ENCODE assay signal across 10 cellular contexts in the genomic region with DNA sequence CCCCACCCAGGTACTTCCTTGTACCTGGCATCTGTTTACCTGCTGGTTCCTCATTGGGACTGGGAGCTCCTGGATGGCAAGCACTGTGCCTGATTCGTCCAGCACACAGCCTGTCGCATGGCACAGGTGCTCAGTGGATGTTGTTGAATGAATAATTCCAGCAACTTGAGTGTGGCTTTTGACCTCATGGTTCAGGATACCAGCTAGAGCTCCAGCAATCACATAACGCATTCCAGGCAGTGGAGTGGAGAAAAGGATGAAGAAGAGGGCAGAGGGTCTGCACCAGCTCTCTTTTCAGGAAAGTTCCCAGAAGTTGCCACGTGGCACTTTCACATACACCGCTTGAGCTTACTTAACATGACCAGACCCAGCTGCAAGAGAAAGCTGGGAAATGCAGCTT. TPM values are rescaled to one million over a fixed set of nuclear protein-coding genes. Genes with fewer than 3 reads are reported as not detected.
A peak's percentile ranks its signal among the peaks of the same experiment; 100 is the strongest.
DNase-seq lines count a peak whose midpoint lies in the region; ATAC-seq and TF ChIP-seq lines count a peak whose summit lies in the region.
"Had no signal": no experiment of that assay in that cellular context is flagged by ENCODE, and none has a peak within 500 bp of the region (broad histone marks: within the 10 kb centered on the region; RNA-seq: fewer than 3 reads in every experiment).

No MANE protein-coding gene starts in this region.

- H3K27ac Mint-ChIP-seq in Caco-2 (ENCODE audit: unreplicated experiment) = peak overlapping the region; percentile 91

- peaks cover 8% of the 10 kb centered on the region for H3K36me3 Mint-ChIP-seq in Caco-2 (ENCODE audit: insufficient read depth, unreplicated experiment)

- H3K9me3 ChIP-seq in Caco-2 (no peaks in the 10 kb centered on the region), esophagus squamous epithelium (no peaks in the 10 kb centered on the region), prostate gland (no peaks in the 10 kb centered on the region)

- no peak for DNase-seq in Caco-2
- no peak for DNase-seq in esophagus squamous epithelium (lab: John Stamatoyannopoulos, UW)
- DNase-seq in prostate gland (ENCODE audit: low spot score) = no peak
- DNase-seq in cerebellar cortex (ENCODE audit: low spot score) = no peak
- no peak for DNase-seq in GDM1 (lab: John Stamatoyannopoulos, UW)
- DNase-seq in SHP77 treated with DMSO at 0.1 percent for 48 hours (lab: John Stamatoyannopoulos, UW) = no peak
- DNase-seq: NCI-H2029 treated with DMSO at 0.1 percent for 48 hours had no signal

- peaks cover 9% of the 10 kb centered on the region for H3K4me1 Mint-ChIP-seq in Caco-2 (ENCODE audit: low read depth, unreplicated experiment)

- POLR2A ChIA-PET in Caco-2 (lab: Charles Lee) = no interaction called here

- no peak for ATAC-seq in GM18867 (IDR thresholded peaks at IDR 0.05; ENCODE audit: unreplicated experiment)

- TF ChIP-seq POLR2A in esophagus squamous epithelium (IDR thresholded peaks at IDR 0.05) (no peak), prostate gland (IDR thresholded peaks at IDR 0.05) (no peak)

- no TSS peak for BruUV-seq in Caco-2 (replicated peaks; lab: Mats Ljungman, UMichigan)

- WGBS in esophagus squamous epithelium, 2 donors = 78 to 100% methylated on average over 2 to 5 of the region's 5 CpGs
- WGBS in prostate gland = 96% methylated on average over 5 of the region's 5 CpGs

- H3K27me3 ChIP-seq in Caco-2 (replicated peaks; ENCODE audit: control insufficient read depth, insufficient read depth, low read length) (no peaks in the 10 kb centered on the region), esophagus squamous epithelium (no peaks in the 10 kb centered on the region), prostate gland (replicated peaks; ENCODE audit: insufficient read depth) (no peaks in the 10 kb centered on the region)

- TF ChIP-seq CTCF in Caco-2 (IDR thresholded peaks at IDR 0.05; ENCODE audit: insufficient read depth in 1 of 2, low read depth in 1 of 2, low read length in 1 of 2, severe bottlenecking in 1 of 2, unreplicated experiment in 1 of 2) (no peak), VCaP (conservative IDR thresholded peaks at IDR 0.05) (no peak), esophagus squamous epithelium (IDR thresholded peaks at IDR 0.05) (no peak), prostate gland (IDR thresholded peaks at IDR 0.05) (no peak)

- H3K4me3 Mint-ChIP-seq in Caco-2 (ENCODE audit: unreplicated experiment) = peak overlapping the region; percentile 71

- intact Hi-C loops in Caco-2 (cut with micrococcal nuclease; ENCODE audit: unreplicated experiment) (no loop called here), esophagus squamous epithelium (cut with DNase I) (no loop called here), prostate gland (cut with DNase I) (no loop called here)

- no peaks in the 10 kb centered on the region for H3K9me3 Mint-ChIP-seq in Caco-2 (ENCODE audit: unreplicated experiment)

- H3K36me3 ChIP-seq in Caco-2 (ENCODE audit: control insufficient read depth, insufficient read depth, low read length) (no peaks in the 10 kb centered on the region), esophagus squamous epithelium (no peaks in the 10 kb centered on the region), prostate gland (no peaks in the 10 kb centered on the region)

- CTCF ChIA-PET in Caco-2 (lab: Charles Lee) = interaction anchor here (2.3 kb wide), 1 partner anchor 48 kb away, joined by 11 read pairs; a partner anchor contains a TSS

- H3K4me1 ChIP-seq in Caco-2 = peaks cover 7% of the 10 kb centered on the region; the same call in 1 of the 2 replicates
- peaks cover 60 to 72% (median 65%) of the 10 kb centered on the region in 3 donors for H3K4me1 ChIP-seq in esophagus squamous epithelium
- peaks cover 13% of the 10 kb centered on the region for H3K4me1 ChIP-seq in prostate gland (replicated peaks)

- H3K4me3 ChIP-seq in Caco-2 (ENCODE audit: low read depth, low read length) (no peak overlapping the region), esophagus squamous epithelium (no peak overlapping the region), prostate gland (no peak overlapping the region)

- H3K27ac ChIP-seq in VCaP (peak overlapping the region; percentile 88), esophagus squamous epithelium (peak overlapping the region; percentile 83 to 94 (median 90)), prostate gland (peak overlapping the region; percentile 75 to 87)

- no peaks in the 10 kb centered on the region for H3K27me3 Mint-ChIP-seq in Caco-2 (ENCODE audit: insufficient read depth, unreplicated experiment)

RNA-seq across cellular contexts. Expression of a gene that starts 1.3 kb away (rescaled TPM):
- total RNA-seq in Caco-2 (2022) (1.4 and 1.9 TPM in 2 replicates), esophagus squamous epithelium (1 to 10 TPM; 3.3 to 9.5 (median 3.8) TPM), prostate gland (10 to 100 TPM in 1 of 2 donors, 1 to 10 TPM in 1; 2.0 to 12.8 TPM)

RNA-seq across cellular contexts. Expression of a gene that starts 22.1 kb away (rescaled TPM):
- total RNA-seq in Caco-2 (2022) (0.23 TPM in 1 of 2 replicates, not detected in the other), esophagus squamous epithelium (10 to 100 TPM in 1 of 4 donors, 1 to 10 TPM in 3; 1.2 to 13.0 (median 2.1) TPM), prostate gland (10 to 100 TPM in 1 of 2 donors, 1 to 10 TPM in 1; 3.8 to 22.5 TPM)
- total RNA-seq: dermis microvascular lymphatic vessel endothelial cell had no signal

RNA-seq across cellular contexts. Expression of a gene that starts 48.1 kb away (rescaled TPM):
- 28.4 and 32.8 TPM in 2 replicates for total RNA-seq in Caco-2 (2022)
- 10 to 100 TPM; 12.1 to 26.1 (median 17.1) TPM for total RNA-seq in esophagus squamous epithelium
- total RNA-seq in prostate gland = 100 to 1,000 TPM in 1 of 2 donors, 10 to 100 TPM in 1; 14.8 to 370 TPM
